ENCODE assay signal across 8 cellular contexts in genomic region chr2:200525551-200525881, GRCh38. TPM values are rescaled to one million over a fixed set of nuclear protein-coding genes. Genes with fewer than 3 reads are reported as not detected.
DNase-seq lines count a peak whose midpoint lies in the region; ATAC-seq, FAIRE-seq and TF ChIP-seq lines count a peak whose summit lies in the region.

No MANE protein-coding gene starts in this region.

- in situ Hi-C loops in HepG2 (cut with HindIII; ENCODE audit: extremely low pct_ligation_motif_present, low pct_unique_long_range_greater_than_20kb), result no loop called here

- FAIRE-seq in HepG2 (lab: Jason Lieb, UNC) (no peak), GM19239 (lab: Jason Lieb, UNC) (no peak)

- H3K4me2 ChIP-seq in HepG2 (ENCODE audit: low read depth, low read length), result peak overlapping the region; percentile 92

- H3K36me3 Mint-ChIP-seq in activated CD4-positive, alpha-beta T cell treated with anti-CD3 and anti-CD28 coated beads, Interleukin-2, amount 10 ng/mL, durations not matched to agents 7 days and 5 days (ENCODE audit: low read depth), result peaks cover 16% of the 10 kb centered on the region

- no peak for TF ChIP-seq EP300 in HepG2 (IDR thresholded peaks at IDR 0.05; ENCODE audit: low read depth in 2 of 2, low read length in 2 of 2)
- TF ChIP-seq EP300 in HepG2 (CRISPR knock-in tag; IDR thresholded peaks at IDR 0.05; ENCODE audit: borderline replicate concordance), result no peak

- no peaks in the 10 kb centered on the region for H4K20me1 ChIP-seq in HepG2 (ENCODE audit: insufficient read depth, low read length)

- H3K9ac ChIP-seq in HepG2 (ENCODE audit: insufficient read depth, low read depth, low read length), result peak overlapping the region; percentile 53

- H3K9me3 Mint-ChIP-seq in activated CD4-positive, alpha-beta T cell treated with anti-CD3 and anti-CD28 coated beads, Interleukin-2, amount 10 ng/mL, durations not matched to agents 7 days and 5 days, result no peaks in the 10 kb centered on the region

- ATAC-seq in HepG2 (no peak), thoracic aorta (ENCODE audit: insufficient number of reproducible peaks, low FRiP score, low read depth) (no peak), HG03095 (IDR thresholded peaks at IDR 0.05; ENCODE audit: unreplicated experiment) (no peak)

- 2% methylated on average over 7 of the region's 7 CpGs for WGBS in HepG2 (ENCODE audit: low lambda C conversion rate)

- peaks cover 39% of the 10 kb centered on the region for H3K4me1 Mint-ChIP-seq in activated CD4-positive, alpha-beta T cell treated with anti-CD3 and anti-CD28 coated beads, Interleukin-2, amount 10 ng/mL, durations not matched to agents 7 days and 5 days

- H3K36me3 ChIP-seq in HepG2 (replicated peaks in 1 of 2; ENCODE audit: control insufficient read depth in 1 of 2, insufficient read depth in 2 of 2, low read length in 2 of 2), result no peaks in the 10 kb centered on the region
- H3K36me3 ChIP-seq in thoracic aorta, result no peaks in the 10 kb centered on the region

- H3K4me1 ChIP-seq in HepG2 (ENCODE audit: insufficient read depth, low read length), result peaks cover 32% of the 10 kb centered on the region
- H3K4me1 ChIP-seq in thoracic aorta (ENCODE audit: control insufficient read depth in 1 of 2, low read depth in 2 of 2), result peaks cover 5 to 7% of the 10 kb centered on the region in 2 donors

- peak overlapping the region; percentile 96 for H2AFZ ChIP-seq in HepG2 (ENCODE audit: low read length)

- CTCF ChIA-PET in activated CD4-positive, alpha-beta T cell treated with anti-CD3 and anti-CD28 coated beads, Interleukin-2, amount 10 ng/mL, durations not matched to agents 7 days and 5 days (lab: Charles Lee), result interaction anchor here (1.4 to 1.8 kb wide), 4 partner anchors 10 to 209 kb away, joined by 3 to 6 read pairs (median 4); partner anchors contain the start of gene KCTD18
- CTCF ChIA-PET in HepG2 (lab: Yijun Ruan, JAX; ENCODE audit: low intra/inter-chr PET ratio, low total read pairs), result no interaction called here

- H3K27ac ChIP-seq in angular gyrus (ENCODE audit: low read depth, low read length), result peak overlapping the region; percentile 68
- no peak overlapping the region for H3K27ac ChIP-seq in HepG2 (ENCODE audit: extremely low read length, insufficient read depth, low read length)
- H3K27ac ChIP-seq in thoracic aorta, result no peak overlapping the region

- no peak for DNase-seq in activated CD4-positive, alpha-beta T cell treated with anti-CD3 and anti-CD28 coated beads, Interleukin-2, amount 10 ng/mL, durations not matched to agents 7 days and 5 days
- DNase-seq in activated CD4-positive, alpha-beta T cell treated with anti-CD3 and anti-CD28 coated beads for 4 hours, result no peak
- DNase-seq in HepG2 (ENCODE audit: low spot score) (no peak), thoracic aorta (ENCODE audit: low spot score) (no peak), GM19239 (ENCODE audit: insufficient read length, low spot score) (no peak), NCI-H2081 treated with DMSO at 0.1 percent for 48 hours (lab: John Stamatoyannopoulos, UW) (no peak)

- H3K27me3 Mint-ChIP-seq in activated CD4-positive, alpha-beta T cell treated with anti-CD3 and anti-CD28 coated beads, Interleukin-2, amount 10 ng/mL, durations not matched to agents 7 days and 5 days, result peaks cover 6% of the 10 kb centered on the region

- TF ChIP-seq POLR2A in HepG2 (IDR thresholded peaks at IDR 0.05; ENCODE audit: insufficient read depth in 1 of 2, low read depth in 2 of 2, low read length in 2 of 2), result no peak

- POLR2A ChIA-PET in activated CD4-positive, alpha-beta T cell treated with anti-CD3 and anti-CD28 coated beads, Interleukin-2, amount 10 ng/mL, durations not matched to agents 7 days and 5 days (lab: Charles Lee), result no interaction called here
- POLR2A ChIA-PET in HepG2 (lab: Yijun Ruan, JAX), result no interaction called here

- no TSS peak for BruUV-seq in HepG2 (replicated peaks; lab: Mats Ljungman, UMichigan)

- H3K27me3 ChIP-seq in HepG2 (ENCODE audit: control insufficient read depth in 1 of 2, insufficient read depth in 2 of 2, low read length in 2 of 2), result peaks cover 2 to 22% of the 10 kb centered on the region in 2 experiments; a peak in 2 of 5 replicates
- H3K27me3 ChIP-seq in thoracic aorta (replicated peaks; ENCODE audit: insufficient read depth), result no peaks in the 10 kb centered on the region

- TF ChIP-seq CTCF in HepG2 (CRISPR knock-in tag; IDR thresholded peaks at IDR 0.05), result no peak
- TF ChIP-seq CTCF in thoracic aorta (IDR thresholded peaks at IDR 0.05), result no peak

- H3K4me3 Mint-ChIP-seq in activated CD4-positive, alpha-beta T cell treated with anti-CD3 and anti-CD28 coated beads, Interleukin-2, amount 10 ng/mL, durations not matched to agents 7 days and 5 days, result peak overlapping the region; percentile 88

- intact Hi-C loops in HepG2 (cut with micrococcal nuclease; ENCODE audit: unreplicated experiment), result no loop called here

- peaks cover 38% of the 10 kb centered on the region for H3K79me2 ChIP-seq in HepG2 (ENCODE audit: insufficient read depth, low read length)

- H3K27ac Mint-ChIP-seq in activated CD4-positive, alpha-beta T cell treated with anti-CD3 and anti-CD28 coated beads, Interleukin-2, amount 10 ng/mL, durations not matched to agents 7 days and 5 days, result peak overlapping the region; percentile 89

- TF ChIP-seq RAD21 in HepG2 (CRISPR knock-in tag; IDR thresholded peaks at IDR 0.05), result no peak

- H3K9me3 ChIP-seq in HepG2 (ENCODE audit: low read length) (no peaks in the 10 kb centered on the region), thoracic aorta (no peaks in the 10 kb centered on the region)

- H3K4me3 ChIP-seq in HepG2 (replicated peaks in 1 of 3; ENCODE audit: insufficient read depth in 1 of 3, low read depth in 2 of 3, low read length in 3 of 3) (peak overlapping the region; percentile 73 to 92 (median 84)), thoracic aorta (peak overlapping the region; percentile 87)

TF ChIP-seq in HepG2, 621 proteins besides CTCF, POLR2A, EP300 and RAD21 (continues in another document):
- TF ChIP-seq SNAI1 (CRISPR knock-in tag; IDR thresholded peaks at IDR 0.05; ENCODE audit: borderline replicate concordance), result 0 out of 2 replicates have a peak, but pooled peaks have one; percentile 73
- 0 out of 2 replicates have a peak, but pooled peaks have one; percentile 4 for TF ChIP-seq ZNF670 (CRISPR knock-in tag; IDR thresholded peaks at IDR 0.05; ENCODE audit: borderline replicate concordance)

RNA-seq across cellular contexts. Expression of gene SGO2, which starts 0.5 kb away (rescaled TPM):
- total RNA-seq in activated CD4-positive, alpha-beta T cell treated with anti-CD3 and anti-CD28 coated beads, Interleukin-2, amount 10 ng/mL, durations not matched to agents 7 days and 5 days, result 10 to 100 TPM; 47.7 to 55.2 TPM
- total RNA-seq in HepG2 (2016; rRNA removed; fragmentation: Illumina TruSeq; extraction: Trizol) (16.2 and 32.2 TPM in 2 replicates), thoracic aorta (1 to 10 TPM in 1 of 2 donors, under 1 TPM in 1; 0.54 to 2.6 TPM)
- 1.1 and 1.4 TPM in 2 replicates for total RNA-seq in HepG2 (2016; cell fraction: cytosol; rRNA removed; fragmentation: Illumina TruSeq; extraction: Trizol; ENCODE audit: low read depth)
- total RNA-seq in HepG2 (2016; cell fraction: insoluble cytoplasmic fraction; rRNA removed; fragmentation: Illumina TruSeq; extraction: Trizol), result 16.1 and 31.3 TPM in 2 replicates
- 4.3 and 5.1 TPM in 2 replicates for total RNA-seq in HepG2 (2016; cell fraction: membrane; rRNA removed; fragmentation: Illumina TruSeq; extraction: Trizol)
- 26.7 and 28.5 TPM in 2 replicates for total RNA-seq in HepG2 (2016; cell fraction: nucleus; rRNA removed; fragmentation: Illumina TruSeq; extraction: Trizol)
- 1.9 and 5.1 TPM in 2 replicates for polyA plus RNA-seq in HepG2 (2011; rRNA removed)
- polyA plus RNA-seq in HepG2 (2011; cell fraction: cytosol; rRNA removed), result 1.2 and 1.3 TPM in 2 replicates
- polyA plus RNA-seq in HepG2 (2011; cell fraction: nucleus; rRNA removed), result 2.6 and 2.7 TPM in 2 replicates
- polyA plus RNA-seq in HepG2 (2012), result 3.4 and 6.3 TPM in 2 replicates
- polyA plus RNA-seq in HepG2 (2016; cell fraction: cytosol; fragmentation: Illumina TruSeq; extraction: Trizol; ENCODE audit: low read depth), result 0.41 and 0.43 TPM in 2 replicates
- polyA plus RNA-seq in HepG2 (2016; cell fraction: insoluble cytoplasmic fraction; fragmentation: Illumina TruSeq; extraction: Trizol; ENCODE audit: low read depth), result 25.2 and 26.5 TPM in 2 replicates
- polyA plus RNA-seq in HepG2 (2016; cell fraction: membrane; fragmentation: Illumina TruSeq; extraction: Trizol; ENCODE audit: low read depth), result 1.2 TPM in 2 replicates
- 17.4 and 17.5 TPM in 2 replicates for polyA plus RNA-seq in HepG2 (2016; cell fraction: nucleus; fragmentation: Illumina TruSeq; extraction: Trizol; ENCODE audit: insufficient read depth, low read depth)
- 0.84 and 3.3 TPM in 2 replicates for polyA minus RNA-seq in HepG2 (2011; rRNA and poly(A)+ RNA removed; ENCODE audit: low replicate concordance)
- 4.9 and 5.4 TPM in 2 replicates for polyA minus RNA-seq in HepG2 (2011; cell fraction: cytosol; rRNA and poly(A)+ RNA removed)
- 26.2 and 43.8 TPM in 2 replicates for polyA minus RNA-seq in HepG2 (2011; cell fraction: nucleus; rRNA and poly(A)+ RNA removed)

RNA-seq across cellular contexts. Expression of gene KCTD18, which starts 15.6 kb away (rescaled TPM):
- total RNA-seq in activated CD4-positive, alpha-beta T cell treated with anti-CD3 and anti-CD28 coated beads, Interleukin-2, amount 10 ng/mL, durations not matched to agents 7 days and 5 days, result 10 to 100 TPM; 20.4 to 20.5 TPM
- total RNA-seq in HepG2 (2016; rRNA removed; fragmentation: Illumina TruSeq; extraction: Trizol) (7.0 and 7.1 TPM in 2 replicates), thoracic aorta (10 to 100 TPM; 14.8 to 31.7 TPM)
- 1.9 and 2.4 TPM in 2 replicates for total RNA-seq in HepG2 (2016; cell fraction: cytosol; rRNA removed; fragmentation: Illumina TruSeq; extraction: Trizol; ENCODE audit: low read depth)
- total RNA-seq in HepG2 (2016; cell fraction: insoluble cytoplasmic fraction; rRNA removed; fragmentation: Illumina TruSeq; extraction: Trizol), result 6.3 and 7.3 TPM in 2 replicates
- total RNA-seq in HepG2 (2016; cell fraction: membrane; rRNA removed; fragmentation: Illumina TruSeq; extraction: Trizol), result 7.3 and 8.3 TPM in 2 replicates
- total RNA-seq in HepG2 (2016; cell fraction: nucleus; rRNA removed; fragmentation: Illumina TruSeq; extraction: Trizol), result 3.6 and 4.2 TPM in 2 replicates
- polyA plus RNA-seq in HepG2 (2011; rRNA removed), result 2.2 and 2.5 TPM in 2 replicates
- polyA plus RNA-seq in HepG2 (2011; cell fraction: cytosol; rRNA removed), result 1.6 and 2.3 TPM in 2 replicates
- 3.2 and 4.3 TPM in 2 replicates for polyA plus RNA-seq in HepG2 (2011; cell fraction: nucleus; rRNA removed)
- 2.8 and 4.9 TPM in 2 replicates for polyA plus RNA-seq in HepG2 (2012)
- 2.4 and 3.1 TPM in 2 replicates for polyA plus RNA-seq in HepG2 (2016; cell fraction: cytosol; fragmentation: Illumina TruSeq; extraction: Trizol; ENCODE audit: low read depth)
- 5.9 and 8.3 TPM in 2 replicates for polyA plus RNA-seq in HepG2 (2016; cell fraction: insoluble cytoplasmic fraction; fragmentation: Illumina TruSeq; extraction: Trizol; ENCODE audit: low read depth)
- 5.6 TPM in 2 replicates for polyA plus RNA-seq in HepG2 (2016; cell fraction: membrane; fragmentation: Illumina TruSeq; extraction: Trizol; ENCODE audit: low read depth)
- polyA plus RNA-seq in HepG2 (2016; cell fraction: nucleus; fragmentation: Illumina TruSeq; extraction: Trizol; ENCODE audit: insufficient read depth, low read depth), result 5.0 and 6.2 TPM in 2 replicates
- 0.42 and 0.86 TPM in 2 replicates for polyA minus RNA-seq in HepG2 (2011; rRNA and poly(A)+ RNA removed; ENCODE audit: low replicate concordance)
- polyA minus RNA-seq in HepG2 (2011; cell fraction: cytosol; rRNA and poly(A)+ RNA removed), result 2.0 and 2.1 TPM in 2 replicates
- polyA minus RNA-seq in HepG2 (2011; cell fraction: nucleus; rRNA and poly(A)+ RNA removed), result 4.0 and 4.1 TPM in 2 replicates
